8 cellular contexts compared by ENCODE assay signal in genomic region chr7:42876182-42877068, GRCh38. TPM values are rescaled to one million over a fixed set of nuclear protein-coding genes. Genes with fewer than 3 reads are reported as not detected.
DNase-seq lines count a peak whose midpoint lies in the region; ATAC-seq and TF ChIP-seq lines count a peak whose summit lies in the region.

No MANE protein-coding gene starts in this region.

- no peaks in the 10 kb centered on the region for H3K9me3 Mint-ChIP-seq in activated naive CD4-positive, alpha-beta T cell treated with anti-CD3 and anti-CD28 coated beads, Interleukin-2, amount 10 ng/mL, durations not matched to agents 7 days and 5 days

- in situ Hi-C loops in gastrocnemius medialis (cut with MboI; ENCODE audit: low sequenced_read_pairs in 4 of 4) = no loop called here

- H3K4me3 Mint-ChIP-seq in activated naive CD4-positive, alpha-beta T cell treated with anti-CD3 and anti-CD28 coated beads, Interleukin-2, amount 10 ng/mL, durations not matched to agents 7 days and 5 days = no peak overlapping the region

- no peaks in the 10 kb centered on the region for H3K4me1 Mint-ChIP-seq in activated naive CD4-positive, alpha-beta T cell treated with anti-CD3 and anti-CD28 coated beads, Interleukin-2, amount 10 ng/mL, durations not matched to agents 7 days and 5 days

- no peak overlapping the region for H3K27ac ChIP-seq in gastrocnemius medialis

- H3K36me3 ChIP-seq in gastrocnemius medialis = no peaks in the 10 kb centered on the region

- CTCF ChIA-PET in activated naive CD4-positive, alpha-beta T cell treated with anti-CD3 and anti-CD28 coated beads, Interleukin-2, amount 10 ng/mL, durations not matched to agents 7 days and 5 days (lab: Charles Lee) = interaction anchor here (0.6 to 3.6 kb wide), 12 partner anchors 9 to 935 kb away, joined by 3 to 22 read pairs (median 3); no protein-coding TSS in a partner anchor

- DNase-seq in D341Med (ENCODE audit: low spot score) = peak; percentile 69
- DNase-seq in GM19238 (ENCODE audit: insufficient read length, low spot score) = peak; percentile 24
- DNase-seq in RKO (ENCODE audit: low spot score) = peak; percentile 64
- peak; percentile 65 for DNase-seq in activated naive CD4-positive, alpha-beta T cell treated with anti-CD3 and anti-CD28 coated beads, Interleukin-2, amount 10 ng/mL, durations not matched to agents 7 days and 5 days
- DNase-seq in left cardiac atrium = no peak
- no peak for DNase-seq in gastrocnemius medialis
- DNase-seq in hepatic stellate cell (ENCODE audit: low spot score) = no peak

- intact Hi-C loops in left cardiac atrium (cut with DNase I) (loop anchor here in 1 of 2 donors (5.0 kb wide), 1 partner anchor 934 kb away; no protein-coding TSS in a partner anchor), gastrocnemius medialis (cut with DNase I; ENCODE audit: low total_unique reads) (loop anchor here (1.0 kb wide), 1 partner anchor 936 kb away; no protein-coding TSS in a partner anchor)

- H3K9me3 ChIP-seq in gastrocnemius medialis = no peaks in the 10 kb centered on the region

- TF ChIP-seq POLR2A in gastrocnemius medialis (IDR thresholded peaks at IDR 0.05) = no peak

- H3K27me3 ChIP-seq in gastrocnemius medialis = no peaks in the 10 kb centered on the region

- no peaks in the 10 kb centered on the region for H3K4me1 ChIP-seq in gastrocnemius medialis

- no peak overlapping the region for H3K27ac Mint-ChIP-seq in activated naive CD4-positive, alpha-beta T cell treated with anti-CD3 and anti-CD28 coated beads, Interleukin-2, amount 10 ng/mL, durations not matched to agents 7 days and 5 days

- TF ChIP-seq CTCF in gastrocnemius medialis (IDR thresholded peaks at IDR 0.05 in 4 of 5, conservative IDR thresholded peaks at IDR 0.05 in 1 of 5) = peak; percentile 32 to 68 (median 42)

- peaks cover 13% of the 10 kb centered on the region for H3K27me3 Mint-ChIP-seq in activated naive CD4-positive, alpha-beta T cell treated with anti-CD3 and anti-CD28 coated beads, Interleukin-2, amount 10 ng/mL, durations not matched to agents 7 days and 5 days

- ATAC-seq in HG03378 (IDR thresholded peaks at IDR 0.05; ENCODE audit: unreplicated experiment) (peak; percentile 95), left cardiac atrium (peak; percentile 44 to 63), gastrocnemius medialis (peak in 1 of 2 donors; percentile 60)

- no peak overlapping the region for H3K4me3 ChIP-seq in gastrocnemius medialis

- no peaks in the 10 kb centered on the region for H3K36me3 Mint-ChIP-seq in activated naive CD4-positive, alpha-beta T cell treated with anti-CD3 and anti-CD28 coated beads, Interleukin-2, amount 10 ng/mL, durations not matched to agents 7 days and 5 days

RNA-seq across cellular contexts. Expression of gene C7orf25, which starts 35.4 kb away (rescaled TPM):
- 1 to 10 TPM; 3.6 to 4.2 TPM for total RNA-seq in left cardiac atrium
- 10 to 100 TPM in 1 of 4 donors, 1 to 10 TPM in 3; 4.6 to 13.5 (median 8.0) TPM for total RNA-seq in gastrocnemius medialis

RNA-seq across cellular contexts. Expression of gene PSMA2, which starts 55.5 kb away (rescaled TPM):
- total RNA-seq in left cardiac atrium (10 to 100 TPM; 70.0 to 82.2 TPM), gastrocnemius medialis (100 to 1,000 TPM; 178 to 246 (median 209) TPM)

RNA-seq across cellular contexts. Expression of gene MRPL32, which starts 55.8 kb away (rescaled TPM):
- 10 to 100 TPM; 45.2 to 50.2 TPM for total RNA-seq in left cardiac atrium
- 10 to 100 TPM; 42.6 to 59.2 (median 56.8) TPM for total RNA-seq in gastrocnemius medialis

Comparison
In these comparisons a context has a peak if more than half of its experiments do, and no peak if none do; other contexts are left out.
1. DNase-seq: peak in D341Med (single experiment), GM19238 (single experiment), RKO (single experiment) and activated naive CD4-positive, alpha-beta T cell treated with anti-CD3 and anti-CD28 coated beads, Interleukin-2, amount 10 ng/mL, durations not matched to agents 7 days and 5 days (single experiment); none in left cardiac atrium (single experiment), gastrocnemius medialis (0 of 2) and hepatic stellate cell (single experiment).